Comparison of ENCODE assay signal across 1 cellular context in genomic region chr5:150426165-150426564, GRCh38. TPM values are rescaled to one million over a fixed set of nuclear protein-coding genes. Genes with fewer than 3 reads are reported as not detected.
"Had no signal": no experiment of that assay in that cellular context is flagged by ENCODE, and none has a peak within 500 bp of the region (broad histone marks: within the 10 kb centered on the region; RNA-seq: fewer than 3 reads in every experiment).

No MANE protein-coding gene starts in this region.

RNA-seq across cellular contexts. Expression of gene CD74, which starts 13.5 kb away (rescaled TPM):
- total RNA-seq: chondrocyte had no signal
